Comparison of ENCODE assay signal across 10 cellular contexts in genomic region chr9:6428940-6429889, GRCh38. TPM values are rescaled to one million over a fixed set of nuclear protein-coding genes. Genes with fewer than 3 reads are reported as not detected.
DNase-seq lines count a peak whose midpoint lies in the region; ATAC-seq and TF ChIP-seq lines count a peak whose summit lies in the region.
"Had no signal": no experiment of that assay in that cellular context is flagged by ENCODE, and none has a peak within 500 bp of the region (broad histone marks: within the 10 kb centered on the region; RNA-seq: fewer than 3 reads in every experiment).

No MANE protein-coding gene starts in this region.

- peak overlapping the region; percentile 7 for H3K4me3 Mint-ChIP-seq in activated naive CD4-positive, alpha-beta T cell treated with anti-CD3 and anti-CD28 coated beads, Interleukin-2, amount 10 ng/mL, durations not matched to agents 7 days and 5 days
- H3K4me3 Mint-ChIP-seq in activated B cell treated with CpG ODN at 0.5 μM for 24 hours, result peak overlapping the region; percentile 64

- intact Hi-C loops in activated B cell treated with CpG ODN at 0.5 μM for 24 hours (cut with micrococcal nuclease) (loop anchor here (1.0 kb wide), 1 partner anchor 16 kb away; the partner anchor contains the start of gene UHRF2), upper lobe of right lung (cut with DNase I) (no loop called here)

- H3K9me3 Mint-ChIP-seq in activated naive CD4-positive, alpha-beta T cell treated with anti-CD3 and anti-CD28 coated beads, Interleukin-2, amount 10 ng/mL, durations not matched to agents 7 days and 5 days, result no peaks in the 10 kb centered on the region
- no peaks in the 10 kb centered on the region for H3K9me3 Mint-ChIP-seq in activated B cell treated with CpG ODN at 0.5 μM for 24 hours

- peak; percentile 39 for DNase-seq in activated naive CD4-positive, alpha-beta T cell treated with anti-CD3 and anti-CD28 coated beads, Interleukin-2, amount 10 ng/mL, durations not matched to agents 7 days and 5 days
- no peak for DNase-seq in activated naive CD4-positive, alpha-beta T cell (lab: John Stamatoyannopoulos, UW)
- no peak for DNase-seq in activated B cell treated with CpG ODN at 0.5 μM for 24 hours
- no peak for DNase-seq in upper lobe of right lung
- no peak for DNase-seq in NCI-H2196 treated with DMSO at 0.1 percent for 48 hours (lab: John Stamatoyannopoulos, UW; ENCODE audit: unreplicated experiment)
- no peak for DNase-seq in NCI-H1092 treated with DMSO at 0.1 percent for 48 hours (lab: John Stamatoyannopoulos, UW)
- no peak for DNase-seq in GM03348 (ENCODE audit: low spot score)
- DNase-seq: NCI-H2081 treated with DMSO at 0.1 percent for 48 hours had no signal

- H3K4me1 Mint-ChIP-seq in activated naive CD4-positive, alpha-beta T cell treated with anti-CD3 and anti-CD28 coated beads, Interleukin-2, amount 10 ng/mL, durations not matched to agents 7 days and 5 days, result peaks cover 68% of the 10 kb centered on the region
- H3K4me1 Mint-ChIP-seq in activated B cell treated with CpG ODN at 0.5 μM for 24 hours, result peaks cover 80% of the 10 kb centered on the region

- CTCF ChIA-PET in activated naive CD4-positive, alpha-beta T cell treated with anti-CD3 and anti-CD28 coated beads, Interleukin-2, amount 10 ng/mL, durations not matched to agents 7 days and 5 days (lab: Charles Lee), result interaction anchor here (0.6 to 0.8 kb wide), 4 partner anchors 22 to 680 kb away, joined by 3 read pairs; no protein-coding TSS in a partner anchor
- CTCF ChIA-PET in activated B cell treated with CpG ODN at 0.5 μM for 24 hours (lab: Charles Lee), result interaction anchor here (0.8 kb wide), 2 partner anchors 16 kb away, joined by 3 read pairs; partner anchors contain the start of gene UHRF2

- H3K4me1 ChIP-seq in upper lobe of right lung, result peaks cover 12% of the 10 kb centered on the region

- H3K4me3 ChIP-seq in upper lobe of right lung, result no peak overlapping the region

- POLR2A ChIA-PET in activated B cell treated with CpG ODN at 0.5 μM for 24 hours (lab: Charles Lee), result interaction anchor here (0.7 to 9.3 kb wide), 4 partner anchors 13 to 394 kb away, joined by 3 to 164 read pairs (median 8); partner anchors contain the start of gene UHRF2

- no peak overlapping the region for H3K27ac ChIP-seq in upper lobe of right lung

- peak overlapping the region; percentile 86 for H3K27ac Mint-ChIP-seq in activated naive CD4-positive, alpha-beta T cell treated with anti-CD3 and anti-CD28 coated beads, Interleukin-2, amount 10 ng/mL, durations not matched to agents 7 days and 5 days
- peak overlapping the region; percentile 73 for H3K27ac Mint-ChIP-seq in activated B cell treated with CpG ODN at 0.5 μM for 24 hours

- peaks cover 1% of the 10 kb centered on the region for H3K36me3 ChIP-seq in upper lobe of right lung

- TF ChIP-seq CTCF in activated B cell treated with CpG ODN at 0.5 μM for 24 hours (IDR thresholded peaks at IDR 0.05), result no peak
- TF ChIP-seq CTCF in upper lobe of right lung (IDR thresholded peaks at IDR 0.05), result no peak

- H3K36me3 Mint-ChIP-seq in activated naive CD4-positive, alpha-beta T cell treated with anti-CD3 and anti-CD28 coated beads, Interleukin-2, amount 10 ng/mL, durations not matched to agents 7 days and 5 days, result peaks cover 51% of the 10 kb centered on the region
- H3K36me3 Mint-ChIP-seq in activated B cell treated with CpG ODN at 0.5 μM for 24 hours (ENCODE audit: low read depth), result peaks cover 51% of the 10 kb centered on the region

- H3K9me3 ChIP-seq in upper lobe of right lung, result no peaks in the 10 kb centered on the region

- ATAC-seq in HG03039 (IDR thresholded peaks at IDR 0.05; ENCODE audit: unreplicated experiment) (peak; percentile 84), activated B cell treated with CpG ODN at 0.5 μM for 24 hours (ENCODE audit: low read depth) (peak; percentile 81), upper lobe of right lung (peak; percentile 52)
- ATAC-seq: left colon had no signal

- H3K27me3 ChIP-seq in upper lobe of right lung, result no peaks in the 10 kb centered on the region

- no peaks in the 10 kb centered on the region for H3K27me3 Mint-ChIP-seq in activated naive CD4-positive, alpha-beta T cell treated with anti-CD3 and anti-CD28 coated beads, Interleukin-2, amount 10 ng/mL, durations not matched to agents 7 days and 5 days
- H3K27me3 Mint-ChIP-seq in activated B cell treated with CpG ODN at 0.5 μM for 24 hours, result no peaks in the 10 kb centered on the region

RNA-seq across cellular contexts. Expression of gene UHRF2, which starts 16.2 kb away (rescaled TPM):
- total RNA-seq in activated B cell treated with CpG ODN at 0.5 μM for 24 hours, result 81.1 and 114 TPM in 2 replicates
- total RNA-seq in upper lobe of right lung, result 42.4 TPM
